ENCODE assay signal across 22 cellular contexts in the genomic region with DNA sequence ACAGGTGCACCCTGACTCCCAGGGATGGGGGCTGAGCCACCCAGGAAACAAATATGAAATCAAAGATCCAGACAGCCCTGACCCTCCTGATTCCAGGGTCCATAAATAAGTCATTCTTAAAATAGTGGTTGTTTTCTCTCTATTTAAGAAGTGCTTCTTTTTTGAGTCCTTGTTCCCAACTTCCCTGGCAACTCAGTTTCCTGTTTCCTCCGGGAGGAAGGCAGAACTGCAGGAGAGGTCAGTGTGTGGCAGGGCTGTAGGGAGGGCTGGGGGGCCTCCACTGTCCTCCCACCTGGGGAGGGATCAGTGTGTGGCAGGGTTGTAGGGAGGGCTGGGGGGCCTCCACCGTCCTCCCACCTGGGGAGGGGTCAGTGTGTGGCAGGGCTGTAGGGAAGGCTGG.
DNase-seq lines count a peak whose midpoint lies in the region; ATAC-seq, FAIRE-seq and TF ChIP-seq lines count a peak whose summit lies in the region.
"Had no signal": no experiment of that assay in that cellular context is flagged by ENCODE, and none has a peak within 500 bp of the region (broad histone marks: within the 10 kb centered on the region; RNA-seq: fewer than 3 reads in every experiment).

No MANE protein-coding gene starts in this region.

- H3K27me3 Mint-ChIP-seq in CD8-positive, alpha-beta memory T cell, result no peaks in the 10 kb centered on the region
- H3K27me3 Mint-ChIP-seq in natural killer cell treated with Interleukin-12 subunit alpha and Interleukin-12 subunit beta and Interleukin-15 and Interleukin-18, amount 100 ng/mL, for 72 hours, result no peaks in the 10 kb centered on the region
- no peaks in the 10 kb centered on the region for H3K27me3 Mint-ChIP-seq in type B pancreatic cell

- WGBS in GM12878 (ENCODE audit: insufficient coverage, insufficient replicate concordance, low lambda C conversion rate, missing lambda C conversion rate), result 0% methylated on average over 1 of the region's 2 CpGs

- in situ Hi-C loops in GM12878 (cut with MboI), result no loop called here

- peak overlapping the region; percentile 82 to 95 (median 92) for H3K4me2 ChIP-seq in BLaER1 treated with 17β-estradiol and CSF1 and Interleukin-3, amounts not matched to agents 10 nM and 100 nM
- no peak overlapping the region for H3K4me2 ChIP-seq in GM12878 (ENCODE audit: control insufficient read depth, insufficient read depth)

- TF ChIP-seq POLR2A in GM12878 (IDR thresholded peaks at IDR 0.05; ENCODE audit: low read depth, low read length) (no peak), breast epithelium (IDR thresholded peaks at IDR 0.05) (no peak)

- H3K9me3 ChIP-seq in BLaER1 treated with 17β-estradiol and CSF1 and Interleukin-3, amounts not matched to agents 10 nM and 100 nM (replicated peaks in 1 of 11), result no peaks in the 10 kb centered on the region
- no peaks in the 10 kb centered on the region for H3K9me3 ChIP-seq in CD8-positive, alpha-beta memory T cell (ENCODE audit: low read length)
- no peaks in the 10 kb centered on the region; the same call in 2 of the 3 replicates for H3K9me3 ChIP-seq in GM12878 (replicated peaks; ENCODE audit: control insufficient read depth, insufficient read depth, low read length)
- H3K9me3 ChIP-seq in breast epithelium, result no peaks in the 10 kb centered on the region
- H3K9me3 ChIP-seq: gastrocnemius medialis, mucosa of descending colon had no signal

- H2AFZ ChIP-seq in GM12878 (ENCODE audit: control insufficient read depth, low read depth, low read length), result no peak overlapping the region

- no peak for TF ChIP-seq RAD21 in GM12878 (IDR thresholded peaks at IDR 0.05; ENCODE audit: insufficient read depth, low read depth, low read length)

- H3K79me2 ChIP-seq in GM12878 (ENCODE audit: control insufficient read depth, insufficient read depth, low read length), result peaks cover 25% of the 10 kb centered on the region

- no peak for TF ChIP-seq EP300 in GM12878 (IDR thresholded peaks at IDR 0.05; ENCODE audit: borderline replicate concordance in 1 of 2, control insufficient read depth in 1 of 2, low read depth in 2 of 2, low read length in 2 of 2)

- peaks cover 0 to 6% (median 0%) of the 10 kb centered on the region in 11 experiments; a peak in 1 of 22 replicates for H3K27me3 ChIP-seq in BLaER1 treated with 17β-estradiol and CSF1 and Interleukin-3, amounts not matched to agents 10 nM and 100 nM
- no peaks in the 10 kb centered on the region for H3K27me3 ChIP-seq in CD8-positive, alpha-beta memory T cell (ENCODE audit: insufficient read depth, low read length, poor library complexity, severe bottlenecking)
- H3K27me3 ChIP-seq in GM12878 (replicated peaks in 1 of 2; ENCODE audit: control insufficient read depth in 2 of 2, insufficient read depth in 2 of 2, low read length in 1 of 2), result no peaks in the 10 kb centered on the region
- H3K27me3 ChIP-seq in breast epithelium, result no peaks in the 10 kb centered on the region
- H3K27me3 ChIP-seq: brain microvascular endothelial cell, gastrocnemius medialis had no signal

- 0 out of 22 replicates have a peak, but pooled peaks cover 0 to 7% (median 0%) of the 10 kb centered on the region in 11 experiments for H3K36me3 ChIP-seq in BLaER1 treated with 17β-estradiol and CSF1 and Interleukin-3, amounts not matched to agents 10 nM and 100 nM
- no peaks in the 10 kb centered on the region for H3K36me3 ChIP-seq in CD8-positive, alpha-beta memory T cell (ENCODE audit: insufficient read depth, low read length)
- peaks cover 0 to 5% of the 10 kb centered on the region in 2 experiments; a peak in 3 of 4 replicates for H3K36me3 ChIP-seq in GM12878 (ENCODE audit: control insufficient read depth in 2 of 2, insufficient read depth in 2 of 2, low read length in 1 of 2)
- no peaks in the 10 kb centered on the region for H3K36me3 ChIP-seq in breast epithelium
- H3K36me3 ChIP-seq: brain microvascular endothelial cell, gastrocnemius medialis had no signal

- POLR2A ChIA-PET in CD8-positive, alpha-beta memory T cell (lab: Charles Lee), result no interaction called here
- POLR2A ChIA-PET in GM12878 (lab: Charles Lee), result no interaction called here

- no peak for DNase-seq in CD8-positive, alpha-beta memory T cell
- DNase-seq in GM12878 (ENCODE audit: low read depth, low spot score) (no peak), NCI-H748 treated with DMSO at 0.1 percent for 48 hours (lab: John Stamatoyannopoulos, UW) (no peak), type B pancreatic cell (ENCODE audit: extremely low spot score, unreplicated experiment) (no peak), breast epithelium (ENCODE audit: low spot score in 2 of 2) (no peak)
- DNase-seq in natural killer cell treated with Interleukin-12 subunit alpha and Interleukin-12 subunit beta and Interleukin-15 and Interleukin-18, amount 100 ng/mL, for 72 hours (ENCODE audit: low spot score), result peak; percentile 35
- DNase-seq: brain microvascular endothelial cell, C1 segment of cervical spinal cord, EL, gastrocnemius medialis, immature natural killer cell, KG1, NCI-H1436 treated with DMSO at 0.1 percent for 48 hours, NCI-H345, OCI-M1 had no signal

- H3K4me1 Mint-ChIP-seq in CD8-positive, alpha-beta memory T cell, result peaks cover 57 to 67% (median 67%) of the 10 kb centered on the region in 3 donors
- H3K4me1 Mint-ChIP-seq in natural killer cell treated with Interleukin-12 subunit alpha and Interleukin-12 subunit beta and Interleukin-15 and Interleukin-18, amount 100 ng/mL, for 72 hours (ENCODE audit: low read depth in 2 of 2), result peaks cover 43 to 54% of the 10 kb centered on the region in 2 donors
- peaks cover 18% of the 10 kb centered on the region for H3K4me1 Mint-ChIP-seq in type B pancreatic cell (ENCODE audit: unreplicated experiment)

- H3K4me3 ChIP-seq in BLaER1 treated with 17β-estradiol and CSF1 and Interleukin-3, amounts not matched to agents 10 nM and 100 nM, result peak overlapping the region in 4 of 10 experiments; percentile 6 to 33 (median 20); a peak in 1 of 20 replicates
- H3K4me3 ChIP-seq in CD8-positive, alpha-beta memory T cell (ENCODE audit: low read length), result no peak overlapping the region
- H3K4me3 ChIP-seq in GM12878 (no peak overlapping the region), breast epithelium (no peak overlapping the region)
- H3K4me3 ChIP-seq: gastrocnemius medialis, mucosa of descending colon had no signal

- intact Hi-C loops in GM12878 (cut with micrococcal nuclease; ENCODE audit: unreplicated experiment) (no loop called here), breast epithelium (cut with DNase I; ENCODE audit: low total_unique reads) (no loop called here)

- CTCF ChIA-PET in CD8-positive, alpha-beta memory T cell (lab: Charles Lee), result no interaction called here
- CTCF ChIA-PET in GM12878 (lab: Yijun Ruan, JAX), result no interaction called here

- H3K4me1 ChIP-seq in BLaER1 treated with 17β-estradiol and CSF1 and Interleukin-3, amounts not matched to agents 10 nM and 100 nM, result peaks cover 76 to 84% (median 81%) of the 10 kb centered on the region in 10 experiments
- H3K4me1 ChIP-seq in CD8-positive, alpha-beta memory T cell (ENCODE audit: insufficient read depth, low read length), result peaks cover 49% of the 10 kb centered on the region
- peaks cover 32% of the 10 kb centered on the region for H3K4me1 ChIP-seq in GM12878 (ENCODE audit: control insufficient read depth, insufficient read depth, low read length)
- H3K4me1 ChIP-seq in breast epithelium, result no peaks in the 10 kb centered on the region

- RAD21 ChIA-PET in GM12878 (lab: Charles Lee; ENCODE audit: unreplicated experiment), result no interaction called here

- peak overlapping the region; percentile 13 to 54 (median 43); a peak in 15 of 22 replicates for H3K27ac ChIP-seq in BLaER1 treated with 17β-estradiol and CSF1 and Interleukin-3, amounts not matched to agents 10 nM and 100 nM
- no peak overlapping the region for H3K27ac ChIP-seq in CD8-positive, alpha-beta memory T cell (ENCODE audit: low read depth, low read length)
- H3K27ac ChIP-seq in GM12878 (ENCODE audit: control insufficient read depth, insufficient read depth) (no peak overlapping the region), breast epithelium (no peak overlapping the region)
- H3K27ac ChIP-seq: brain microvascular endothelial cell, VCaP had no signal

- BruUV-seq in GM12878 (replicated peaks; lab: Mats Ljungman, UMichigan), result no TSS peak

- peak overlapping the region in 4 of 7 donors; percentile 37 to 73 (median 48) for H3K4me3 Mint-ChIP-seq in CD8-positive, alpha-beta memory T cell
- no peak overlapping the region for H3K4me3 Mint-ChIP-seq in natural killer cell treated with Interleukin-12 subunit alpha and Interleukin-12 subunit beta and Interleukin-15 and Interleukin-18, amount 100 ng/mL, for 72 hours
- no peak overlapping the region for H3K4me3 Mint-ChIP-seq in type B pancreatic cell
- H3K4me3 Mint-ChIP-seq: activated T-helper 1 cell treated with anti-CD3 and anti-CD28 coated beads, Interleukin-12 subunit alpha, Interleukin-12 subunit beta, Interleukin-2, Interleukin-4 antibody, amounts not matched to agents 30 ng/mL and 10 ng/mL and 1 ng/mL, durations not matched to agents 14 hours and 24 hours and 36 hours; immature natural killer cell had no signal

- SMC1A ChIA-PET in GM12878 (lab: Charles Lee; ENCODE audit: uncharacterized antibody, unreplicated experiment), result no interaction called here

- ATAC-seq in GM12878, result no peak
- ATAC-seq in natural killer cell treated with Interleukin-12 subunit alpha and Interleukin-12 subunit beta and Interleukin-15 and Interleukin-18, amount 100 ng/mL, for 72 hours, result no peak
- ATAC-seq: gastrocnemius medialis, mucosa of descending colon had no signal

- peak overlapping the region; percentile 50 to 98 (median 88) for H3K27ac Mint-ChIP-seq in CD8-positive, alpha-beta memory T cell
- peak overlapping the region; percentile 19 to 37 for H3K27ac Mint-ChIP-seq in natural killer cell treated with Interleukin-12 subunit alpha and Interleukin-12 subunit beta and Interleukin-15 and Interleukin-18, amount 100 ng/mL, for 72 hours
- H3K27ac Mint-ChIP-seq in type B pancreatic cell, result no peak overlapping the region
- H3K27ac Mint-ChIP-seq: activated T-helper 1 cell treated with anti-CD3 and anti-CD28 coated beads, Interleukin-12 subunit alpha, Interleukin-12 subunit beta, Interleukin-2, Interleukin-4 antibody, amounts not matched to agents 30 ng/mL and 10 ng/mL and 1 ng/mL, durations not matched to agents 14 hours and 24 hours and 36 hours had no signal

- H4K20me1 ChIP-seq in BLaER1 treated with 17β-estradiol and CSF1 and Interleukin-3, amounts not matched to agents 10 nM and 100 nM, result no peaks in the 10 kb centered on the region
- H4K20me1 ChIP-seq in GM12878 (ENCODE audit: control insufficient read depth, insufficient read depth), result no peaks in the 10 kb centered on the region

- H3K36me3 Mint-ChIP-seq in CD8-positive, alpha-beta memory T cell, result peaks cover 10 to 11% (median 10%) of the 10 kb centered on the region in 3 donors
- H3K36me3 Mint-ChIP-seq in natural killer cell treated with Interleukin-12 subunit alpha and Interleukin-12 subunit beta and Interleukin-15 and Interleukin-18, amount 100 ng/mL, for 72 hours, result no peaks in the 10 kb centered on the region
- H3K36me3 Mint-ChIP-seq in type B pancreatic cell, result peaks cover 6% of the 10 kb centered on the region

- H3K9ac ChIP-seq in BLaER1 treated with 17β-estradiol and CSF1 and Interleukin-3, amounts not matched to agents 10 nM and 100 nM, result peak overlapping the region; percentile 27 to 60 (median 43); a peak in 15 of 22 replicates
- peak overlapping the region; percentile 38; the same call in 1 of the 2 replicates for H3K9ac ChIP-seq in GM12878 (ENCODE audit: control insufficient read depth, insufficient read depth, low read length)

- TF ChIP-seq CTCF in GM12878 (IDR thresholded peaks at IDR 0.05 in 2 of 3, conservative IDR thresholded peaks at IDR 0.05 in 1 of 3; ENCODE audit: control insufficient read depth in 2 of 3, extremely low read depth in 1 of 3, insufficient read depth in 1 of 3, low read depth in 3 of 3, low read length in 3 of 3), result no peak
- no peak for TF ChIP-seq CTCF in type B pancreatic cell (conservative IDR thresholded peaks at IDR 0.05)
- TF ChIP-seq CTCF in breast epithelium (IDR thresholded peaks at IDR 0.05), result no peak

- H3K9me3 Mint-ChIP-seq in CD8-positive, alpha-beta memory T cell, result peaks cover 0 to 6% (median 0%) of the 10 kb centered on the region in 5 donors
- peaks cover 11% of the 10 kb centered on the region for H3K9me3 Mint-ChIP-seq in natural killer cell treated with Interleukin-12 subunit alpha and Interleukin-12 subunit beta and Interleukin-15 and Interleukin-18, amount 100 ng/mL, for 72 hours
- H3K9me3 Mint-ChIP-seq in type B pancreatic cell, result peaks cover 4% of the 10 kb centered on the region
- H3K9me3 Mint-ChIP-seq: activated T-helper 1 cell treated with anti-CD3 and anti-CD28 coated beads, Interleukin-12 subunit alpha, Interleukin-12 subunit beta, Interleukin-2, Interleukin-4 antibody, amounts not matched to agents 30 ng/mL and 10 ng/mL and 1 ng/mL, durations not matched to agents 14 hours and 24 hours and 36 hours had no signal

- no peak for FAIRE-seq in GM12878 (lab: Jason Lieb, UNC)
- FAIRE-seq: endometrium, GM12891, urothelium cell line had no signal

Comparison
In these comparisons a context has a peak if more than half of its experiments do, and no peak if none do; other contexts are left out.
1. H3K27ac ChIP-seq: peak in BLaER1 treated with 17β-estradiol and CSF1 and Interleukin-3, amounts not matched to agents 10 nM and 100 nM (11 of 11); none in CD8-positive, alpha-beta memory T cell (single experiment), GM12878 (single experiment) and breast epithelium (0 of 2).
2. H3K4me3 Mint-ChIP-seq: peak in CD8-positive, alpha-beta memory T cell (4 of 7); none in natural killer cell treated with Interleukin-12 subunit alpha and Interleukin-12 subunit beta and Interleukin-15 and Interleukin-18, amount 100 ng/mL, for 72 hours (single experiment) and type B pancreatic cell (single experiment).